8 cellular contexts compared by ENCODE assay signal in the genomic region with DNA sequence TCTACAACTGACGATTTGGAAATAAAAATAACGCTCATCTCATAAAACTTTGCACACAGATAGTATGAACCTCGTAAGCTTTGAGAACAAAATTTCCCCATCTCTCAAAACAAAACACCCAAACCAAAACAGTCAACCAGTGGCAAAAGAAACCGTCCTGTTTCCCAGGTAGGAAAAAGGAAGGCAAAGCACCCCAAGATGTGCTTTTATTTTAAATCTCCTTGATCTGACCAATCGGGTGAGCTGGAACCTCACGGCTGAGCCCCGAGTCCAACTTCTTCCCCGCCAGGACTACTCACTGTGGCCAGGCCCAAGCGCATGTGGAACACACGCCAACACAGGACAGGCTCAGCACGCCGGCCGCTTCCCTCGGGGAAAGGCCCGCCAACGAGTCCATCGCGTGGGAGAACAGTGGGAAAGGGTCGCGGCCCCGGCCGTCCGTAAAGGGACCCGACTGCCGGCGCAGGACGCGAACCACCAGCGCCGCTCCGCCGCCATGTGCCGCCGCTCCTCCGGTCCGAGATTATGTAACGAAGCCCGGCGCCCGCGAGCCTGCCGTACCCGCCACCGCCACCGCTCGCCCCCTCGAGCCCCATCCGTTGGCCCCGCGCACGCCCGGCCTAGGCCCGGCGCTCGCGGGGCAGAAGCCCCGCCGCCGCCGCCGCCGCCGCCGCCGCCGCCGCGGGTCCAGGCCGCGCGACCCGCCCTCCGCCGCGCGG. TPM values are rescaled to one million over a fixed set of nuclear protein-coding genes. Genes with fewer than 3 reads are reported as not detected.
DNase-seq lines count a peak whose midpoint lies in the region; ATAC-seq, FAIRE-seq and TF ChIP-seq lines count a peak whose summit lies in the region.

No MANE protein-coding gene starts in this region.

- DNase-seq in A549 (ENCODE audit: low read depth in 1 of 2, low spot score in 1 of 2) = peak; percentile 53 to 71
- peak; percentile 35 for DNase-seq in GM12891 (ENCODE audit: insufficient read length, low spot score)
- DNase-seq in NCI-H2227 treated with DMSO at 0.1 percent for 48 hours (lab: John Stamatoyannopoulos, UW) = peak; percentile 14
- DNase-seq in activated T-cell treated with anti-CD3 and anti-CD28 coated beads for 24 hours (ENCODE audit: low read depth) = peak; percentile 34
- no peak for DNase-seq in epithelial cell of prostate (ENCODE audit: low read depth, low spot score)
- peak; percentile 49 for DNase-seq in stimulated activated naive B cell treated with anti-CD40 and anti-IgM and Interleukin-4, amounts not matched to agents 10 μg/mL and 1 μg/mL and 100 μg/mL, for 72 hours

- peak overlapping the region; percentile 90 for H3K4me2 ChIP-seq in A549

- CTCF ChIA-PET in A549 (lab: Yijun Ruan, JAX) = interaction anchor here (1.1 kb wide), 1 partner anchor 145 kb away, joined by 3 read pairs; no protein-coding TSS in a partner anchor

- H3K4me1 ChIP-seq in A549 (peaks cover 8% of the 10 kb centered on the region), mucosa of stomach (ENCODE audit: control insufficient read depth, insufficient read depth, low read length) (peaks cover 9% of the 10 kb centered on the region)

- no peak for FAIRE-seq in A549 (lab: Jason Lieb, UNC)
- peak; percentile 48 for FAIRE-seq in GM12891 (lab: Jason Lieb, UNC)

- H3K4me3 Mint-ChIP-seq in stimulated activated naive B cell treated with anti-CD40 and anti-IgM and Interleukin-4, amounts not matched to agents 10 μg/mL and 1 μg/mL and 100 μg/mL, for 72 hours = peak overlapping the region; percentile 95 to 96

- peaks cover 12 to 34% of the 10 kb centered on the region in 2 donors for H3K4me1 Mint-ChIP-seq in stimulated activated naive B cell treated with anti-CD40 and anti-IgM and Interleukin-4, amounts not matched to agents 10 μg/mL and 1 μg/mL and 100 μg/mL, for 72 hours

- H3K9me3 ChIP-seq in A549 (peaks cover 10% of the 10 kb centered on the region), mucosa of stomach (ENCODE audit: control insufficient read depth, low read length) (no peaks in the 10 kb centered on the region)

- TF ChIP-seq POLR2A in A549 (IDR thresholded peaks at IDR 0.05; ENCODE audit: low read length) (no peak), GM12891 (IDR thresholded peaks at IDR 0.05; ENCODE audit: low read depth, low read length) (no peak)

- TF ChIP-seq CTCF in A549 (IDR thresholded peaks at IDR 0.05) = no peak

- H3K36me3 ChIP-seq in mucosa of stomach (ENCODE audit: control insufficient read depth, insufficient read depth, low read length) = no peaks in the 10 kb centered on the region

- H3K9me3 Mint-ChIP-seq in stimulated activated naive B cell treated with anti-CD40 and anti-IgM and Interleukin-4, amounts not matched to agents 10 μg/mL and 1 μg/mL and 100 μg/mL, for 72 hours = peaks cover 0 to under 1% of the 10 kb centered on the region in 2 donors

- no peaks in the 10 kb centered on the region for H3K27me3 Mint-ChIP-seq in stimulated activated naive B cell treated with anti-CD40 and anti-IgM and Interleukin-4, amounts not matched to agents 10 μg/mL and 1 μg/mL and 100 μg/mL, for 72 hours

- POLR2A ChIA-PET in A549 (lab: Yijun Ruan, JAX) = interaction anchor here (1.0 to 1.4 kb wide), 2 partner anchors 13 to 280 kb away, joined by 3 read pairs; no protein-coding TSS in a partner anchor

- no peak for TF ChIP-seq EP300 in A549 (IDR thresholded peaks at IDR 0.05)

- H3K9ac ChIP-seq in mucosa of stomach (ENCODE audit: low read length) = peak overlapping the region; percentile 68

- TF ChIP-seq RAD21 in A549 (conservative IDR thresholded peaks at IDR 0.05 in 1 of 2, IDR thresholded peaks at IDR 0.05 in 1 of 2) = no peak

- H3K4me3 ChIP-seq in A549 (peak overlapping the region; percentile 87), mucosa of stomach (ENCODE audit: low read length) (peak overlapping the region; percentile 54)

- H3K27ac ChIP-seq in A549 = peak overlapping the region; percentile 92 to 95
- H3K27ac ChIP-seq in epithelial cell of prostate = peak overlapping the region; percentile 92

- peak; percentile 37 to 60 for ATAC-seq in A549
- ATAC-seq in HG02840 (IDR thresholded peaks at IDR 0.05; ENCODE audit: low FRiP score, unreplicated experiment) = peak; percentile 25
- peak; percentile 33 to 36 for ATAC-seq in stimulated activated naive B cell treated with anti-CD40 and anti-IgM and Interleukin-4, amounts not matched to agents 10 μg/mL and 1 μg/mL and 100 μg/mL, for 72 hours (replicated peaks)

- WGBS in A549 (ENCODE audit: missing lambda C conversion rate) = 1% methylated on average over 12 of the region's 76 CpGs

- peaks cover 20 to 24% of the 10 kb centered on the region in 2 donors for H3K36me3 Mint-ChIP-seq in stimulated activated naive B cell treated with anti-CD40 and anti-IgM and Interleukin-4, amounts not matched to agents 10 μg/mL and 1 μg/mL and 100 μg/mL, for 72 hours

- H3K27me3 ChIP-seq in mucosa of stomach (ENCODE audit: control insufficient read depth, insufficient read depth, low read length) = no peaks in the 10 kb centered on the region

- peak overlapping the region; percentile 97 for H3K27ac Mint-ChIP-seq in stimulated activated naive B cell treated with anti-CD40 and anti-IgM and Interleukin-4, amounts not matched to agents 10 μg/mL and 1 μg/mL and 100 μg/mL, for 72 hours

TF ChIP-seq in A549, 52 proteins besides CTCF, POLR2A, EP300 and RAD21 (continues in another document):
- no peak for TF ChIP-seq CEBPB (IDR thresholded peaks at IDR 0.05)
- peak; percentile 52; the same call in 1 of the 2 replicates for TF ChIP-seq MYC (IDR thresholded peaks at IDR 0.05; ENCODE audit: borderline replicate concordance, low read length)
- no peak for TF ChIP-seq JUNB (IDR thresholded peaks at IDR 0.05)
- TF ChIP-seq, protein P1, sequence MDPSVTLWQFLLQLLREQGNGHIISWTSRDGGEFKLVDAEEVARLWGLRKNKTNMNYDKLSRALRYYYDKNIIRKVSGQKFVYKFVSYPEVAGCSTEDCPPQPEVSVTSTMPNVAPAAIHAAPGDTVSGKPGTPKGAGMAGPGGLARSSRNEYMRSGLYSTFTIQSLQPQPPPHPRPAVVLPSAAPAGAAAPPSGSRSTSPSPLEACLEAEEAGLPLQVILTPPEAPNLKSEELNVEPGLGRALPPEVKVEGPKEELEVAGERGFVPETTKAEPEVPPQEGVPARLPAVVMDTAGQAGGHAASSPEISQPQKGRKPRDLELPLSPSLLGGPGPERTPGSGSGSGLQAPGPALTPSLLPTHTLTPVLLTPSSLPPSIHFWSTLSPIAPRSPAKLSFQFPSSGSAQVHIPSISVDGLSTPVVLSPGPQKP (IDR thresholded peaks at IDR 0.05; ENCODE audit: low read depth, low read length) = no peak

TF ChIP-seq in GM12891, 5 proteins besides CTCF, POLR2A, EP300 and RAD21:
- TF ChIP-seq POU2F2 (IDR thresholded peaks at IDR 0.05; ENCODE audit: low read depth, low read length) (no peak), SPI1 (IDR thresholded peaks at IDR 0.05; ENCODE audit: low read depth, low read length) (no peak), PAX5 (IDR thresholded peaks at IDR 0.05; ENCODE audit: insufficient read depth, low read length, severe bottlenecking) (no peak), POLR2AphosphoS5 (IDR thresholded peaks at IDR 0.05; ENCODE audit: low read depth, low read length) (no peak), TAF1 (IDR thresholded peaks at IDR 0.05; ENCODE audit: low read depth, low read length) (no peak)
TF ChIP-seq in GM12891: peak in this region for 0.

RNA-seq across cellular contexts. Expression of a gene that starts 0.8 kb away (rescaled TPM):
- polyA plus RNA-seq in A549 (2011; rRNA removed) (40.7 and 44.7 TPM in 2 replicates), A549 (2017; fragmentation: RNase III; extraction: RNeasy Plus Mini Kit Qiagen cat#74134 plus additional on column Dnase treatment) (26.0 to 28.8 TPM (median 27.0 TPM) in 3 replicates)
- polyA plus RNA-seq in A549 (2012; cell fraction: cytosol; rRNA removed) = 7.8 and 8.7 TPM in 2 replicates
- 8.3 and 11.0 TPM in 2 replicates for polyA plus RNA-seq in A549 (2012; cell fraction: nucleus; rRNA removed)
- 30.2 and 31.1 TPM in 2 replicates for polyA minus RNA-seq in A549 (2011; rRNA and poly(A)+ RNA removed)
- polyA plus RNA-seq in GM12891 (2012; ENCODE audit: low read depth, missing spikeins) = 11.4 TPM
